In the genomic region with DNA sequence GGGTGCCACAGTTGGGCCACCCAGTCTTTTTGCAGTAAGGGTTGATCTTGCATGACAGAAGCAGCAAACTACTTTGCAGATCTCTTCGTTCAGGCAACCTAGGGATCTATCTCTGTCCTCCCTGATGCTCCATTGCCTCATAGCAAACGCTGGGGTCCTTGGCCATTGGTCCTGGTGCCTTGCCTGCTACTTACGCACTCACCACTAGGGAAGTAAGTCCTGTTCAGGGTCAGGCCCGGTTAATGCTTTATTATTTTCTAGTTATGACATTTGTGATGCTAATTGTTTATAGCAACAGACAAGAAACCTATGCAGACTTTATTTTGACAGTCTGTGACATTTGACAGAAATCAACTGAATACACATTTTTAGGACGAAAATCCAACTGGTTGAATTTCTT, we compare ENCODE assay signal across 21 cellular contexts.
DNase-seq lines count a peak whose midpoint lies in the region; ATAC-seq, FAIRE-seq and TF ChIP-seq lines count a peak whose summit lies in the region.
"Had no signal": no experiment of that assay in that cellular context is flagged by ENCODE, and none has a peak within 500 bp of the region (broad histone marks: within the 10 kb centered on the region; RNA-seq: fewer than 3 reads in every experiment).

No MANE protein-coding gene starts in this region.

- FAIRE-seq in D721Med (lab: Jason Lieb, UNC), result peak; percentile 48
- FAIRE-seq: HepG2 had no signal

- H3K18ac ChIP-seq in mesendoderm (ENCODE audit: low read length), result no peak overlapping the region

- H3K56ac ChIP-seq in mesendoderm (ENCODE audit: low read length), result no peak overlapping the region

- no peak for ATAC-seq in HG03045 (IDR thresholded peaks at IDR 0.05; ENCODE audit: unreplicated experiment)
- no peak for ATAC-seq in activated naive CD8-positive, alpha-beta T cell treated with anti-CD3 and anti-CD28 coated beads, Interleukin-2, amount 50 U/mL, for 24 hours
- ATAC-seq: CD8-positive, alpha-beta T cell; HepG2 had no signal

- no CpG with 5 or more reads among the region's 5 CpGs for WGBS in mesendoderm (ENCODE audit: extremely low coverage, insufficient coverage, low lambda C conversion rate)

- H2BK120ac ChIP-seq in mesendoderm (ENCODE audit: low read depth, low read length), result no peak overlapping the region

- CTCF ChIA-PET in HEK293T (lab: Yijun Ruan, JAX), result no interaction called here

- H3K36me3 ChIP-seq in WERI-Rb-1, result no peaks in the 10 kb centered on the region
- H3K36me3 ChIP-seq in mesendoderm (ENCODE audit: control insufficient read depth, insufficient read depth, low read length), result no peaks in the 10 kb centered on the region
- H3K36me3 ChIP-seq: BLaER1 had no signal

- no peak overlapping the region for H2BK5ac ChIP-seq in mesendoderm (ENCODE audit: low read length)

- DNase-seq in D721Med (ENCODE audit: insufficient read length, low spot score), result no peak
- DNase-seq in HEK293T (ENCODE audit: extremely low spot score), result peak; percentile 38
- no peak for DNase-seq in WERI-Rb-1
- peak; percentile 25 for DNase-seq in mesendoderm
- no peak for DNase-seq in SIG-M5 (lab: John Stamatoyannopoulos, UW)
- DNase-seq in activated naive CD8-positive, alpha-beta T cell treated with anti-CD3 and anti-CD28 coated beads, Interleukin-2, amount 50 U/mL, for 24 hours, result no peak
- DNase-seq: CD8-positive, alpha-beta T cell; EL; HCEC 1CT; NCI-H1092 treated with DMSO at 0.1 percent for 48 hours; NCI-H1694; NCI-H345; NCI-H526; NK-92 treated with Interleukin-12 subunit alpha and Interleukin-12 subunit beta, amount 100 ng/mL, for 24 hours; SHP77; SW 1271 had no signal

- no peaks in the 10 kb centered on the region for H3K79me2 ChIP-seq in mesendoderm (ENCODE audit: control insufficient read depth, insufficient read depth, low read length)

- no peaks in the 10 kb centered on the region for H3K36me3 Mint-ChIP-seq in activated naive CD8-positive, alpha-beta T cell treated with anti-CD3 and anti-CD28 coated beads, Interleukin-2, amount 50 U/mL, for 24 hours (ENCODE audit: low read depth)
- H3K36me3 Mint-ChIP-seq: CD8-positive, alpha-beta T cell had no signal

- H3K9ac ChIP-seq in mesendoderm (ENCODE audit: low read length), result no peak overlapping the region
- H3K9ac ChIP-seq: BLaER1, KMS-11 had no signal

- H3K9me3 ChIP-seq in WERI-Rb-1 (ENCODE audit: severe bottlenecking), result no peaks in the 10 kb centered on the region
- H3K9me3 ChIP-seq: BLaER1 had no signal

- H4K8ac ChIP-seq in mesendoderm (ENCODE audit: low read depth, low read length), result no peak overlapping the region

- no peaks in the 10 kb centered on the region for H3K79me1 ChIP-seq in mesendoderm (ENCODE audit: low read length)

- no peak overlapping the region for H3K27ac Mint-ChIP-seq in activated naive CD8-positive, alpha-beta T cell treated with anti-CD3 and anti-CD28 coated beads, Interleukin-2, amount 50 U/mL, for 24 hours
- H3K27ac Mint-ChIP-seq: CD8-positive, alpha-beta T cell; T-helper 2 cell treated with Interferon-gamma antibody and Interleukin-4, amounts not matched to agents 5 μg/mL and 100 μg/mL, for 36 hours had no signal

- H2BK15ac ChIP-seq in mesendoderm (replicated peaks; ENCODE audit: low read depth), result no peak overlapping the region

- H3K4me1 ChIP-seq in mesendoderm (ENCODE audit: control insufficient read depth, low read depth, low read length), result no peaks in the 10 kb centered on the region
- H3K4me1 ChIP-seq: BLaER1 had no signal

- H3K9me3 Mint-ChIP-seq in activated naive CD8-positive, alpha-beta T cell treated with anti-CD3 and anti-CD28 coated beads, Interleukin-2, amount 50 U/mL, for 24 hours, result no peaks in the 10 kb centered on the region
- H3K9me3 Mint-ChIP-seq: CD8-positive, alpha-beta T cell; T-helper 2 cell treated with Interferon-gamma antibody and Interleukin-4, amounts not matched to agents 5 μg/mL and 100 μg/mL, for 36 hours had no signal

- no peak overlapping the region for H3K4me2 ChIP-seq in mesendoderm (ENCODE audit: low read length)
- H3K4me2 ChIP-seq: BLaER1, KMS-11 had no signal

- TF ChIP-seq CTCF in D721Med (IDR thresholded peaks at IDR 0.05; ENCODE audit: insufficient read depth, missing control alignments) (no peak), WERI-Rb-1 (IDR thresholded peaks at IDR 0.05; ENCODE audit: low read depth, low read length) (peak; percentile 24)

- H3K4me3 ChIP-seq in WERI-Rb-1 (ENCODE audit: low read depth, low read length) (no peak overlapping the region), mesendoderm (ENCODE audit: low read length) (no peak overlapping the region)
- H3K4me3 ChIP-seq: BLaER1 had no signal

- H3K27me3 ChIP-seq in WERI-Rb-1 (ENCODE audit: insufficient read depth, low read depth, severe bottlenecking), result no peaks in the 10 kb centered on the region
- no peaks in the 10 kb centered on the region for H3K27me3 ChIP-seq in mesendoderm (ENCODE audit: insufficient read depth, low read length, poor library complexity)
- H3K27me3 ChIP-seq: BLaER1 had no signal

- no peak overlapping the region for H2AK5ac ChIP-seq in mesendoderm (ENCODE audit: low read length)

- no peaks in the 10 kb centered on the region for H3K27me3 Mint-ChIP-seq in activated naive CD8-positive, alpha-beta T cell treated with anti-CD3 and anti-CD28 coated beads, Interleukin-2, amount 50 U/mL, for 24 hours

- H3K27ac ChIP-seq in WERI-Rb-1 (no peak overlapping the region), mesendoderm (ENCODE audit: low read depth, low read length) (no peak overlapping the region)
- H3K27ac ChIP-seq: BLaER1, KMS-11 had no signal

- no peak overlapping the region for H3K23ac ChIP-seq in mesendoderm (ENCODE audit: low read length)

- no peak overlapping the region for H3K4ac ChIP-seq in mesendoderm (ENCODE audit: low read depth, low read length)

- H3K4me1 Mint-ChIP-seq in activated naive CD8-positive, alpha-beta T cell treated with anti-CD3 and anti-CD28 coated beads, Interleukin-2, amount 50 U/mL, for 24 hours, result no peaks in the 10 kb centered on the region

- H3K4me3 Mint-ChIP-seq in activated naive CD8-positive, alpha-beta T cell treated with anti-CD3 and anti-CD28 coated beads, Interleukin-2, amount 50 U/mL, for 24 hours, result no peak overlapping the region
- H3K4me3 Mint-ChIP-seq: CD8-positive, alpha-beta T cell; T-helper 2 cell treated with Interferon-gamma antibody and Interleukin-4, amounts not matched to agents 5 μg/mL and 100 μg/mL, for 36 hours had no signal

- no peak overlapping the region for H4K5ac ChIP-seq in mesendoderm (ENCODE audit: low read length)

- POLR2A ChIA-PET in HEK293T (lab: Yijun Ruan, JAX), result no interaction called here

TF ChIP-seq in HEK293T, 16 proteins besides CTCF, POLR2A, EP300 and RAD21:
- TF ChIP-seq ZNF384 (IDR thresholded peaks at IDR 0.05) (no peak), TARDBP (IDR thresholded peaks at IDR 0.05) (no peak)

Comparison
In these comparisons a context has a peak if more than half of its experiments do, and no peak if none do; other contexts are left out.
1. DNase-seq: peak in HEK293T (single experiment) and mesendoderm (single experiment); none in D721Med (single experiment), WERI-Rb-1 (single experiment), SIG-M5 (single experiment) and activated naive CD8-positive, alpha-beta T cell treated with anti-CD3 and anti-CD28 coated beads, Interleukin-2, amount 50 U/mL, for 24 hours (single experiment).